8 cellular contexts compared by ENCODE assay signal in genomic region chr14:92512807-92513203, GRCh38. TPM values are rescaled to one million over a fixed set of nuclear protein-coding genes. Genes with fewer than 3 reads are reported as not detected.
A peak's percentile ranks its signal among the peaks of the same experiment; 100 is the strongest.
DNase-seq lines count a peak whose midpoint lies in the region; ATAC-seq, FAIRE-seq and TF ChIP-seq lines count a peak whose summit lies in the region.

No MANE protein-coding gene starts in this region.

- H3K4me3 ChIP-seq in GM12864 (ENCODE audit: low read depth, low read length) (peak overlapping the region; percentile 62), gastroesophageal sphincter (peak overlapping the region in 1 of 2 donors; percentile 88), gastrocnemius medialis (peak overlapping the region; percentile 54 to 64 (median 60)), kidney (ENCODE audit: low read length in 2 of 2) (peak overlapping the region in 1 of 2 donors; percentile 41)

- TF ChIP-seq POLR2A in gastroesophageal sphincter (IDR thresholded peaks at IDR 0.05), result no peak
- no peak for TF ChIP-seq POLR2A in gastrocnemius medialis (IDR thresholded peaks at IDR 0.05)

- H3K27ac ChIP-seq in gastroesophageal sphincter (peak overlapping the region in 3 of 4 donors; percentile 81 to 88 (median 85)), gastrocnemius medialis (peak overlapping the region in 3 of 4 donors; percentile 54 to 77 (median 74)), kidney (ENCODE audit: low read depth in 2 of 2, low read length in 2 of 2) (no peak overlapping the region)

- TF ChIP-seq EP300 in gastroesophageal sphincter (IDR thresholded peaks at IDR 0.05), result no peak

- H3K36me3 Mint-ChIP-seq in activated B cell treated with CpG ODN at 0.5 μM for 24 hours (ENCODE audit: low read depth), result no peaks in the 10 kb centered on the region

- ATAC-seq in activated B cell treated with CpG ODN at 0.5 μM for 24 hours (ENCODE audit: low read depth) (no peak), gastroesophageal sphincter (no peak), gastrocnemius medialis (no peak), GM21619 (IDR thresholded peaks at IDR 0.05; ENCODE audit: unreplicated experiment) (no peak), HG03571 (IDR thresholded peaks at IDR 0.05; ENCODE audit: unreplicated experiment) (no peak)

- POLR2A ChIA-PET in activated B cell treated with CpG ODN at 0.5 μM for 24 hours (lab: Charles Lee), result interaction anchor here (0.8 to 1.7 kb wide), 3 partner anchors 19 to 139 kb away, joined by 3 to 5 read pairs (median 3); no protein-coding TSS in a partner anchor

- H3K27me3 ChIP-seq in gastroesophageal sphincter, result no peaks in the 10 kb centered on the region
- H3K27me3 ChIP-seq in gastrocnemius medialis, result no peaks in the 10 kb centered on the region

- H3K9me3 ChIP-seq in gastroesophageal sphincter (no peaks in the 10 kb centered on the region), gastrocnemius medialis (no peaks in the 10 kb centered on the region), kidney (ENCODE audit: control insufficient read depth in 1 of 2, low read length in 2 of 2) (no peaks in the 10 kb centered on the region)

- H3K9ac ChIP-seq in kidney (ENCODE audit: low read length in 2 of 2), result peak overlapping the region in 1 of 2 donors; percentile 51

- peaks cover 0 to 56% (median 0%) of the 10 kb centered on the region in 3 donors for H3K4me1 ChIP-seq in gastroesophageal sphincter
- H3K4me1 ChIP-seq in gastrocnemius medialis, result peaks cover 6 to 7% of the 10 kb centered on the region in 2 donors
- H3K4me1 ChIP-seq in kidney (ENCODE audit: control insufficient read depth in 1 of 2, insufficient read depth in 1 of 2, low read depth in 1 of 2, low read length in 2 of 2), result peaks cover 0 to 4% of the 10 kb centered on the region in 2 donors

- H3K27ac Mint-ChIP-seq in activated B cell treated with CpG ODN at 0.5 μM for 24 hours, result no peak overlapping the region

- H3K36me3 ChIP-seq in gastroesophageal sphincter (no peaks in the 10 kb centered on the region), gastrocnemius medialis (no peaks in the 10 kb centered on the region), kidney (ENCODE audit: control insufficient read depth in 1 of 2, insufficient read depth in 2 of 2, low read length in 2 of 2) (no peaks in the 10 kb centered on the region)

- peaks cover 48% of the 10 kb centered on the region for H3K4me1 Mint-ChIP-seq in activated B cell treated with CpG ODN at 0.5 μM for 24 hours

- no peaks in the 10 kb centered on the region for H3K27me3 Mint-ChIP-seq in activated B cell treated with CpG ODN at 0.5 μM for 24 hours

- peak overlapping the region; percentile 72 for H3K4me3 Mint-ChIP-seq in activated B cell treated with CpG ODN at 0.5 μM for 24 hours

- CTCF ChIA-PET in activated B cell treated with CpG ODN at 0.5 μM for 24 hours (lab: Charles Lee), result no interaction called here

- no peak for DNase-seq in GM12864 (ENCODE audit: low read depth)
- DNase-seq in activated B cell treated with CpG ODN at 0.5 μM for 24 hours, result no peak
- DNase-seq in gastrocnemius medialis, result no peak
- no peak for DNase-seq in kidney
- DNase-seq in stimulated activated CD4-positive, alpha-beta T cell treated with anti-CD3 and anti-CD28 coated beads, Interleukin-15, amount 100 ng/mL, for 24 hours, result no peak

- in situ Hi-C loops in gastrocnemius medialis (cut with MboI; ENCODE audit: low sequenced_read_pairs in 4 of 4), result no loop called here

- intact Hi-C loops in activated B cell treated with CpG ODN at 0.5 μM for 24 hours (cut with micrococcal nuclease), result loop anchor here (1.0 to 5.0 kb wide), 3 partner anchors 18 to 64 kb away; no protein-coding TSS in a partner anchor
- intact Hi-C loops in gastrocnemius medialis (cut with DNase I; ENCODE audit: low total_unique reads), result no loop called here
- intact Hi-C loops in kidney (cut with DNase I), result no loop called here

- 49 to 62% methylated on average over 5 of the region's 9 CpGs for WGBS in gastroesophageal sphincter (ENCODE audit: low coverage in 1 of 2), 2 donors

- TF ChIP-seq CTCF in GM12864 (IDR thresholded peaks at IDR 0.05; ENCODE audit: low read depth, low read length, missing control alignments), result no peak
- TF ChIP-seq CTCF in activated B cell treated with CpG ODN at 0.5 μM for 24 hours (IDR thresholded peaks at IDR 0.05), result no peak
- TF ChIP-seq CTCF in gastroesophageal sphincter (IDR thresholded peaks at IDR 0.05), result no peak
- TF ChIP-seq CTCF in gastrocnemius medialis (IDR thresholded peaks at IDR 0.05 in 4 of 5, conservative IDR thresholded peaks at IDR 0.05 in 1 of 5), result no peak
- no peak for TF ChIP-seq CTCF in kidney (IDR thresholded peaks at IDR 0.05; ENCODE audit: borderline replicate concordance, extremely low read depth, insufficient read depth)

- FAIRE-seq in kidney (lab: Jason Lieb, UNC), result no peak

- no peaks in the 10 kb centered on the region for H3K9me3 Mint-ChIP-seq in activated B cell treated with CpG ODN at 0.5 μM for 24 hours

RNA-seq across cellular contexts. Expression of gene RIN3, which starts 0.8 kb away (rescaled TPM):
- total RNA-seq in activated B cell treated with CpG ODN at 0.5 μM for 24 hours (61.3 and 62.6 TPM in 2 replicates), gastroesophageal sphincter (10 to 100 TPM; 13.5 to 22.2 (median 16.2) TPM), gastrocnemius medialis (1 to 10 TPM; 2.1 to 3.7 (median 2.6) TPM), kidney (30.4 TPM)
- polyA plus RNA-seq in kidney (ENCODE audit: insufficient read depth, low read depth, low replicate concordance), result 7.1 TPM

Comparison
In these comparisons a context has a peak if more than half of its experiments do, and no peak if none do; other contexts are left out.
1. H3K27ac ChIP-seq: peak in gastroesophageal sphincter (3 of 4) and gastrocnemius medialis (3 of 4); none in kidney (0 of 2).